1 cellular context compared by ENCODE assay signal in genomic region chr1:15975805-15976680, GRCh38.
TF ChIP-seq lines count a peak whose summit lies in the region.

Gene ZBTB17 (minus strand): TSS chr1:15976101. CDS start chr1:15948495, 27,606 bp downstream.

TF ChIP-seq in HEK293, 187 proteins besides CTCF, POLR2A, EP300 and RAD21 (continued from another document):
- TF ChIP-seq OVOL3 (tag by site-specific recombination; IDR thresholded peaks at IDR 0.05) (peak; percentile 67; the same call in 1 of the 2 replicates), MZF1 (tag by site-specific recombination; IDR thresholded peaks at IDR 0.05; ENCODE audit: borderline replicate concordance) (no peak), INSM2 (tag by site-specific recombination; IDR thresholded peaks at IDR 0.05) (peak; percentile 53; the same call in 1 of the 2 replicates), ZNF169 (tag by site-specific recombination; IDR thresholded peaks at IDR 0.05) (no peak), ZNF785 (tag by site-specific recombination; IDR thresholded peaks at IDR 0.05) (no peak), ZNF701 (tag by site-specific recombination; IDR thresholded peaks at IDR 0.05) (no peak), ZNF654 (tag by site-specific recombination; IDR thresholded peaks at IDR 0.05; ENCODE audit: low read depth) (no peak), ZNF274 (IDR thresholded peaks at IDR 0.05; ENCODE audit: low read length) (no peak), ZNF274 (tag by site-specific recombination; IDR thresholded peaks at IDR 0.05; ENCODE audit: borderline replicate concordance) (no peak), ZNF518A (tag by site-specific recombination; conservative IDR thresholded peaks at IDR 0.05; ENCODE audit: low read depth) (peak; percentile 89), ZNF404 (tag by site-specific recombination; IDR thresholded peaks at IDR 0.05) (no peak), ZNF292 (tag by site-specific recombination; IDR thresholded peaks at IDR 0.05; ENCODE audit: borderline replicate concordance, low read depth) (no peak), ZNF768 (tag by site-specific recombination; IDR thresholded peaks at IDR 0.05) (no peak), ZNF112 (tag by site-specific recombination; IDR thresholded peaks at IDR 0.05) (no peak), ZNF214 (tag by site-specific recombination; IDR thresholded peaks at IDR 0.05; ENCODE audit: borderline replicate concordance) (no peak), ZNF184 (tag by site-specific recombination; IDR thresholded peaks at IDR 0.05) (no peak), ZSCAN18 (tag by site-specific recombination; IDR thresholded peaks at IDR 0.05) (no peak), ZFP69B (tag by site-specific recombination; IDR thresholded peaks at IDR 0.05) (0 out of 2 replicates have a peak, but pooled peaks have one; percentile 61), ZBTB8A (tag by site-specific recombination; IDR thresholded peaks at IDR 0.05) (peak; percentile 90), KLF9 (tag by site-specific recombination; IDR thresholded peaks at IDR 0.05; ENCODE audit: low read depth) (peak; percentile 63; the same call in 1 of the 2 replicates), ZNF76 (tag by site-specific recombination; IDR thresholded peaks at IDR 0.05; ENCODE audit: borderline replicate concordance, low read depth) (peak; percentile 98), YY1 (tag by site-specific recombination; IDR thresholded peaks at IDR 0.05) (peak; percentile 99), ZSCAN23 (tag by site-specific recombination; IDR thresholded peaks at IDR 0.05) (no peak), KLF10 (tag by site-specific recombination; IDR thresholded peaks at IDR 0.05) (no peak; the same call in 1 of the 2 replicates), ZNF837 (tag by site-specific recombination; IDR thresholded peaks at IDR 0.05) (no peak), ZNF239 (tag by site-specific recombination; IDR thresholded peaks at IDR 0.05) (no peak), ZNF555 (tag by site-specific recombination; conservative IDR thresholded peaks at IDR 0.05) (no peak), ZBTB7A (tag by site-specific recombination; IDR thresholded peaks at IDR 0.05; ENCODE audit: low read depth) (no peak), ZNF610 (tag by site-specific recombination; IDR thresholded peaks at IDR 0.05; ENCODE audit: borderline replicate concordance) (no peak; the same call in 1 of the 2 replicates), ZNF335 (tag by site-specific recombination; conservative IDR thresholded peaks at IDR 0.05) (peak; percentile 88), ZNF391 (tag by site-specific recombination; IDR thresholded peaks at IDR 0.05; ENCODE audit: borderline replicate concordance, low read depth) (peak; percentile 81; the same call in 1 of the 2 replicates), ZNF341 (tag by site-specific recombination; IDR thresholded peaks at IDR 0.05; ENCODE audit: low read depth) (peak; percentile 97)
- TF ChIP-seq, protein P1, sequence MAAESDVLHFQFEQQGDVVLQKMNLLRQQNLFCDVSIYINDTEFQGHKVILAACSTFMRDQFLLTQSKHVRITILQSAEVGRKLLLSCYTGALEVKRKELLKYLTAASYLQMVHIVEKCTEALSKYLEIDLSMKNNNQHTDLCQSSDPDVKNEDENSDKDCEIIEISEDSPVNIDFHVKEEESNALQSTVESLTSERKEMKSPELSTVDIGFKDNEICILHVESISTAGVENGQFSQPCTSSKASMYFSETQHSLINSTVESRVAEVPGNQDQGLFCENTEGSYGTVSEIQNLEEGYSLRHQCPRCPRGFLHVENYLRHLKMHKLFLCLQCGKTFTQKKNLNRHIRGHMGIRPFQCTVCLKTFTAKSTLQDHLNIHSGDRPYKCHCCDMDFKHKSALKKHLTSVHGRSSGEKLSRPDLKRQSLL (tag by site-specific recombination; IDR thresholded peaks at IDR 0.05) = peak; percentile 16; the same call in 1 of the 2 replicates
- TF ChIP-seq, protein P2, sequence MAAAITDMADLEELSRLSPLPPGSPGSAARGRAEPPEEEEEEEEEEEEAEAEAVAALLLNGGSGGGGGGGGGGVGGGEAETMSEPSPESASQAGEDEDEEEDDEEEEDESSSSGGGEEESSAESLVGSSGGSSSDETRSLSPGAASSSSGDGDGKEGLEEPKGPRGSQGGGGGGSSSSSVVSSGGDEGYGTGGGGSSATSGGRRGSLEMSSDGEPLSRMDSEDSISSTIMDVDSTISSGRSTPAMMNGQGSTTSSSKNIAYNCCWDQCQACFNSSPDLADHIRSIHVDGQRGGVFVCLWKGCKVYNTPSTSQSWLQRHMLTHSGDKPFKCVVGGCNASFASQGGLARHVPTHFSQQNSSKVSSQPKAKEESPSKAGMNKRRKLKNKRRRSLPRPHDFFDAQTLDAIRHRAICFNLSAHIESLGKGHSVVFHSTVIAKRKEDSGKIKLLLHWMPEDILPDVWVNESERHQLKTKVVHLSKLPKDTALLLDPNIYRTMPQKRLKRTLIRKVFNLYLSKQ (tag by site-specific recombination; IDR thresholded peaks at IDR 0.05; ENCODE audit: borderline replicate concordance) = no peak
- TF ChIP-seq, protein P3, sequence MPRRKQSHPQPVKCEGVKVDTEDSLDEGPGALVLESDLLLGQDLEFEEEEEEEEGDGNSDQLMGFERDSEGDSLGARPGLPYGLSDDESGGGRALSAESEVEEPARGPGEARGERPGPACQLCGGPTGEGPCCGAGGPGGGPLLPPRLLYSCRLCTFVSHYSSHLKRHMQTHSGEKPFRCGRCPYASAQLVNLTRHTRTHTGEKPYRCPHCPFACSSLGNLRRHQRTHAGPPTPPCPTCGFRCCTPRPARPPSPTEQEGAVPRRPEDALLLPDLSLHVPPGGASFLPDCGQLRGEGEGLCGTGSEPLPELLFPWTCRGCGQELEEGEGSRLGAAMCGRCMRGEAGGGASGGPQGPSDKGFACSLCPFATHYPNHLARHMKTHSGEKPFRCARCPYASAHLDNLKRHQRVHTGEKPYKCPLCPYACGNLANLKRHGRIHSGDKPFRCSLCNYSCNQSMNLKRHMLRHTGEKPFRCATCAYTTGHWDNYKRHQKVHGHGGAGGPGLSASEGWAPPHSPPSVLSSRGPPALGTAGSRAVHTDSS (tag by site-specific recombination; IDR thresholded peaks at IDR 0.05) = no peak
